8 cellular contexts compared by ENCODE assay signal in the genomic region with DNA sequence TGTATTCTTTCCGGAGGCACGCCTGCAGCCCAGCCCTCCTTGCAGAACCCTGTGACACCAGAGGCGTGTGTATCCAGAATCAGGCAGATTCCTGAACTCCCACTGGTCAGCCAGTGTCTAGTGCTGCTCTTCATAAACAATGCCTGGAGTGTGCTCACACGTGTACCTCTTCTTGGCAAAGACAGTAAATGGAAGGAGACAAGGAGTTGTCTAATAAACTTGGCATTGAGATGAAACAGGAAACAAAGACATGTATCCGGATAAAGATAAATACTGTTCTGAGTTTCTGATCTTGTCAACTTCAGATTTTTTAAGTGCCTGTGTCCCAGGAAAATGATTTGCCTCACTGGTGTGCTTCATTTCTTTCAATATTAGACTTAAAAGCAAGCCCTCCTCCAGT. TPM values are rescaled to one million over a fixed set of nuclear protein-coding genes. Genes with fewer than 3 reads are reported as not detected.
A peak's percentile ranks its signal among the peaks of the same experiment; 100 is the strongest.
DNase-seq lines count a peak whose midpoint lies in the region; ATAC-seq lines count a peak whose summit lies in the region.

No MANE protein-coding gene starts in this region.

- ATAC-seq in activated CD8-positive, alpha-beta memory T cell treated with anti-CD3 and anti-CD28 coated beads, Interleukin-2, amount 10 ng/mL, durations not matched to agents 7 days and 5 days = no peak

- H3K9me3 Mint-ChIP-seq in activated CD8-positive, alpha-beta memory T cell treated with anti-CD3 and anti-CD28 coated beads, Interleukin-2, amount 10 ng/mL, durations not matched to agents 7 days and 5 days (ENCODE audit: low read depth) = no peaks in the 10 kb centered on the region
- H3K9me3 Mint-ChIP-seq in activated T-helper 1 cell treated with anti-CD3 and anti-CD28 coated beads, Interleukin-12 subunit alpha, Interleukin-12 subunit beta, Interleukin-2, Interleukin-4 antibody, amounts not matched to agents 30 ng/mL and 10 ng/mL and 1 ng/mL, durations not matched to agents 14 hours and 24 hours and 36 hours = no peaks in the 10 kb centered on the region

- H3K9ac ChIP-seq in adipocyte (ENCODE audit: low read length) = peak overlapping the region; percentile 95
- peak overlapping the region; percentile 59 for H3K9ac ChIP-seq in iPS-18a (ENCODE audit: low read length)
- peak overlapping the region in 1 of 5 donors; percentile 75 for H3K9ac ChIP-seq in subcutaneous abdominal adipose tissue (ENCODE audit: low read length in 5 of 5)

- H3K27me3 ChIP-seq in adipocyte (replicated peaks; ENCODE audit: control insufficient read depth, insufficient read depth, low read length) (no peaks in the 10 kb centered on the region), iPS-18a (ENCODE audit: control insufficient read depth, insufficient read depth, low read length) (peaks cover 45% of the 10 kb centered on the region), subcutaneous abdominal adipose tissue (ENCODE audit: control insufficient read depth in 5 of 5, insufficient read depth in 4 of 5, low read length in 5 of 5) (peaks cover 0 to 2% (median 0%) of the 10 kb centered on the region in 5 donors)

- no peaks in the 10 kb centered on the region for H3K36me3 Mint-ChIP-seq in activated CD8-positive, alpha-beta memory T cell treated with anti-CD3 and anti-CD28 coated beads, Interleukin-2, amount 10 ng/mL, durations not matched to agents 7 days and 5 days
- no peaks in the 10 kb centered on the region for H3K36me3 Mint-ChIP-seq in activated T-helper 1 cell treated with anti-CD3 and anti-CD28 coated beads, Interleukin-12 subunit alpha, Interleukin-12 subunit beta, Interleukin-2, Interleukin-4 antibody, amounts not matched to agents 30 ng/mL and 10 ng/mL and 1 ng/mL, durations not matched to agents 14 hours and 24 hours and 36 hours (ENCODE audit: low read depth)

- intact Hi-C loops in activated T-helper 1 cell treated with anti-CD3 and anti-CD28 coated beads, Interleukin-12 subunit alpha, Interleukin-12 subunit beta, Interleukin-2, Interleukin-4 antibody, amounts not matched to agents 30 ng/mL and 10 ng/mL and 1 ng/mL, durations not matched to agents 14 hours and 24 hours and 36 hours (cut with micrococcal nuclease) = loop anchor here (5.0 kb wide), 1 partner anchor 348 kb away; no protein-coding TSS in a partner anchor

- no peak overlapping the region for H3K4me3 Mint-ChIP-seq in activated CD8-positive, alpha-beta memory T cell treated with anti-CD3 and anti-CD28 coated beads, Interleukin-2, amount 10 ng/mL, durations not matched to agents 7 days and 5 days
- H3K4me3 Mint-ChIP-seq in activated T-helper 1 cell treated with anti-CD3 and anti-CD28 coated beads, Interleukin-12 subunit alpha, Interleukin-12 subunit beta, Interleukin-2, Interleukin-4 antibody, amounts not matched to agents 30 ng/mL and 10 ng/mL and 1 ng/mL, durations not matched to agents 14 hours and 24 hours and 36 hours = no peak overlapping the region

- H3K9me3 ChIP-seq in adipocyte (ENCODE audit: control insufficient read depth, low read length) (no peaks in the 10 kb centered on the region), iPS-18a (ENCODE audit: control insufficient read depth, low read depth, low read length) (no peaks in the 10 kb centered on the region), subcutaneous abdominal adipose tissue (ENCODE audit: control insufficient read depth in 5 of 5, low read length in 5 of 5) (no peaks in the 10 kb centered on the region)

- H3K27me3 Mint-ChIP-seq in activated CD8-positive, alpha-beta memory T cell treated with anti-CD3 and anti-CD28 coated beads, Interleukin-2, amount 10 ng/mL, durations not matched to agents 7 days and 5 days = peaks cover 56% of the 10 kb centered on the region
- H3K27me3 Mint-ChIP-seq in activated T-helper 1 cell treated with anti-CD3 and anti-CD28 coated beads, Interleukin-12 subunit alpha, Interleukin-12 subunit beta, Interleukin-2, Interleukin-4 antibody, amounts not matched to agents 30 ng/mL and 10 ng/mL and 1 ng/mL, durations not matched to agents 14 hours and 24 hours and 36 hours (ENCODE audit: insufficient read depth) = peaks cover 46% of the 10 kb centered on the region

- CTCF ChIA-PET in activated CD8-positive, alpha-beta memory T cell treated with anti-CD3 and anti-CD28 coated beads, Interleukin-2, amount 10 ng/mL, durations not matched to agents 7 days and 5 days (lab: Charles Lee) = no interaction called here

- DNase-seq in activated CD8-positive, alpha-beta memory T cell treated with anti-CD3 and anti-CD28 coated beads, Interleukin-2, amount 10 ng/mL, durations not matched to agents 7 days and 5 days = peak; percentile 27
- no peak for DNase-seq in activated CD8-positive, alpha-beta memory T cell treated with anti-CD3 and anti-CD28 coated beads, Interleukin-2, amount 50 U/mL, for 48 hours
- peak; percentile 53 for DNase-seq in adipocyte (ENCODE audit: low read depth)
- no peak for DNase-seq in activated T-helper 1 cell treated with anti-CD3 and anti-CD28 coated beads, Interleukin-12 subunit alpha, Interleukin-12 subunit beta, Interleukin-2, Interleukin-4 antibody, amounts not matched to agents 30 ng/mL and 10 ng/mL and 1 ng/mL, durations not matched to agents 14 hours and 24 hours and 36 hours (ENCODE audit: low spot score)
- DNase-seq in GM03348 (ENCODE audit: low spot score) = no peak
- DNase-seq in caudate nucleus (lab: John Stamatoyannopoulos, UW) = no peak

- H3K4me3 ChIP-seq in adipocyte (ENCODE audit: low read length) (peak overlapping the region; percentile 91), iPS-18a (ENCODE audit: low read length) (no peak overlapping the region), subcutaneous abdominal adipose tissue (ENCODE audit: low read depth in 1 of 5, low read length in 5 of 5) (peak overlapping the region in 3 of 5 donors; percentile 81 to 85 (median 82))

- H3K36me3 ChIP-seq in adipocyte (ENCODE audit: control insufficient read depth, insufficient read depth, low read length, severe bottlenecking) = no peaks in the 10 kb centered on the region
- no peaks in the 10 kb centered on the region for H3K36me3 ChIP-seq in iPS-18a (ENCODE audit: control insufficient read depth, low read depth, low read length)
- no peaks in the 10 kb centered on the region for H3K36me3 ChIP-seq in subcutaneous abdominal adipose tissue (ENCODE audit: control insufficient read depth in 5 of 5, insufficient read depth in 5 of 5, low read length in 5 of 5)

- H3K4me1 ChIP-seq in adipocyte (ENCODE audit: control insufficient read depth, insufficient read depth, low read length) (peaks cover 51% of the 10 kb centered on the region), iPS-18a (ENCODE audit: control insufficient read depth, low read depth, low read length) (peaks cover 32% of the 10 kb centered on the region), subcutaneous abdominal adipose tissue (ENCODE audit: control insufficient read depth in 5 of 5, insufficient read depth in 5 of 5, low read length in 5 of 5) (peaks cover 6 to 46% (median 29%) of the 10 kb centered on the region in 5 donors)

- H3K27ac ChIP-seq in iPS-18a (ENCODE audit: low read length) (no peak overlapping the region), subcutaneous abdominal adipose tissue (ENCODE audit: low read depth, low read length) (no peak overlapping the region), caudate nucleus (ENCODE audit: low read depth, low read length) (no peak overlapping the region)

- peaks cover 21% of the 10 kb centered on the region for H3K4me1 Mint-ChIP-seq in activated CD8-positive, alpha-beta memory T cell treated with anti-CD3 and anti-CD28 coated beads, Interleukin-2, amount 10 ng/mL, durations not matched to agents 7 days and 5 days
- H3K4me1 Mint-ChIP-seq in activated T-helper 1 cell treated with anti-CD3 and anti-CD28 coated beads, Interleukin-12 subunit alpha, Interleukin-12 subunit beta, Interleukin-2, Interleukin-4 antibody, amounts not matched to agents 30 ng/mL and 10 ng/mL and 1 ng/mL, durations not matched to agents 14 hours and 24 hours and 36 hours (ENCODE audit: low read depth) = peaks cover 29% of the 10 kb centered on the region

- no peak overlapping the region for H3K27ac Mint-ChIP-seq in activated CD8-positive, alpha-beta memory T cell treated with anti-CD3 and anti-CD28 coated beads, Interleukin-2, amount 10 ng/mL, durations not matched to agents 7 days and 5 days
- H3K27ac Mint-ChIP-seq in activated T-helper 1 cell treated with anti-CD3 and anti-CD28 coated beads, Interleukin-12 subunit alpha, Interleukin-12 subunit beta, Interleukin-2, Interleukin-4 antibody, amounts not matched to agents 30 ng/mL and 10 ng/mL and 1 ng/mL, durations not matched to agents 14 hours and 24 hours and 36 hours = no peak overlapping the region

RNA-seq across cellular contexts. Expression of a gene that starts 1.7 kb away (rescaled TPM):
- 1 to 10 TPM; 4.5 to 5.4 TPM for total RNA-seq in activated CD8-positive, alpha-beta memory T cell treated with anti-CD3 and anti-CD28 coated beads, Interleukin-2, amount 10 ng/mL, durations not matched to agents 7 days and 5 days
- 2.0 and 2.7 TPM in 2 replicates for total RNA-seq in activated T-helper 1 cell treated with anti-CD3 and anti-CD28 coated beads, Interleukin-12 subunit alpha, Interleukin-12 subunit beta, Interleukin-2, Interleukin-4 antibody, amounts not matched to agents 30 ng/mL and 10 ng/mL and 1 ng/mL, durations not matched to agents 14 hours and 24 hours and 36 hours

RNA-seq across cellular contexts. Expression of a gene that starts 38.9 kb away (rescaled TPM):
- under 1 TPM; 0.14 to 0.29 TPM for total RNA-seq in activated CD8-positive, alpha-beta memory T cell treated with anti-CD3 and anti-CD28 coated beads, Interleukin-2, amount 10 ng/mL, durations not matched to agents 7 days and 5 days
- total RNA-seq in activated T-helper 1 cell treated with anti-CD3 and anti-CD28 coated beads, Interleukin-12 subunit alpha, Interleukin-12 subunit beta, Interleukin-2, Interleukin-4 antibody, amounts not matched to agents 30 ng/mL and 10 ng/mL and 1 ng/mL, durations not matched to agents 14 hours and 24 hours and 36 hours = 0.29 and 0.42 TPM in 2 replicates

Comparison
In these comparisons a context has a peak if more than half of its experiments do, and no peak if none do; other contexts are left out.
1. DNase-seq: peak in activated CD8-positive, alpha-beta memory T cell treated with anti-CD3 and anti-CD28 coated beads, Interleukin-2, amount 10 ng/mL, durations not matched to agents 7 days and 5 days (single experiment) and adipocyte (single experiment); none in activated CD8-positive, alpha-beta memory T cell treated with anti-CD3 and anti-CD28 coated beads, Interleukin-2, amount 50 U/mL, for 48 hours (single experiment), activated T-helper 1 cell treated with anti-CD3 and anti-CD28 coated beads, Interleukin-12 subunit alpha, Interleukin-12 subunit beta, Interleukin-2, Interleukin-4 antibody, amounts not matched to agents 30 ng/mL and 10 ng/mL and 1 ng/mL, durations not matched to agents 14 hours and 24 hours and 36 hours (single experiment), GM03348 (single experiment) and caudate nucleus (0 of 61).